In the genomic region with DNA sequence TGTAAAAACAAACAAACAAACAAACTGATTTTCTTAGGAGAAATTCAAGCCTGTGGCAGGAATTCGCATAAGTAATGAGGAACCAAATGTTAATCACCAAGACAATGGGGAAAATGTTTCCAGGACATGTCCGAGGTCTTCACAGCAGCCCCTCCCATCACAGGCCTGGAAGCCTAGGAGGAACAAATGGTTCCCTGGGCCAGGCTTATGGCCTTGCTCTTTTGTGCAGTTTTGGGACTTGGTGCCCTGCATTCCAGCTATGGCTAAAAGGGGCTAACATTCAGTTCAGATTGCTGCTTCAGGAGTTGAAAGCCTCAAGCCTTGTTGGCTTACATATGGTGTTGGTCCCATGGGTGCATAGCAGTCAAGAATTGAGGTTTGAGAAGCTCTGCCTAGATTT, we compare ENCODE assay signal across 24 cellular contexts.
"Had no signal": no experiment of that assay in that cellular context is flagged by ENCODE, and none has a peak within 500 bp of the region (broad histone marks: within the 10 kb centered on the region; RNA-seq: fewer than 3 reads in every experiment).

No MANE protein-coding gene starts in this region.

- H3K9me3 ChIP-seq: ovary, psoas muscle, right lobe of liver, sigmoid colon, testis, transverse colon, upper lobe of right lung, uterus had no signal

- H3K4me3 ChIP-seq: neural progenitor cell, ovary, psoas muscle, right lobe of liver, sigmoid colon, stomach, testis, tibial artery, transverse colon, upper lobe of right lung, uterus had no signal

- H3K79me2 ChIP-seq: parathyroid adenoma had no signal

- H3K4me2 ChIP-seq: neural progenitor cell had no signal

- H3K9ac ChIP-seq: neural progenitor cell, parathyroid adenoma had no signal

- H3K36me3 ChIP-seq: neural progenitor cell, ovary, right lobe of liver, sigmoid colon, stomach, tibial artery, transverse colon, upper lobe of right lung, uterus had no signal

- FAIRE-seq: small intestine had no signal

- H2AFZ ChIP-seq: neural progenitor cell, parathyroid adenoma had no signal

- H3K27me3 ChIP-seq: neural progenitor cell, ovary, right lobe of liver, sigmoid colon, stomach, testis, tibial artery, transverse colon, upper lobe of right lung, uterus had no signal

- DNase-seq: natural killer cell; occipital lobe; ovary; posterior cingulate gyrus; psoas muscle; right lobe of liver; sigmoid colon; small intestine; stimulated activated CD4-positive, alpha-beta T cell treated with anti-CD3 and anti-CD28 coated beads, Interleukin-15, amount 100 ng/mL, for 24 hours; stimulated activated CD4-positive, alpha-beta T cell treated with anti-CD3 and anti-CD28 coated beads, Interleukin-2, amount 100 ng/mL, for 24 hours; stimulated activated CD4-positive, alpha-beta T cell treated with anti-CD3 and anti-CD28 coated beads, Interleukin-2, amount 100 ng/mL, for 48 hours; stimulated activated CD4-positive, alpha-beta T cell treated with anti-CD3 and anti-CD28 coated beads, Interleukin-4, amount 100 ng/mL, for 24 hours; stimulated activated naive B cell treated with anti-CD40 and anti-IgM and Interleukin-4, amounts not matched to agents 10 μg/mL and 1 μg/mL and 100 μg/mL, for 72 hours; stimulated activated naive CD4-positive, alpha-beta T cell treated with Interleukin-2 at 50 U/mL for 16 hours; stomach; testis; tibial artery; transverse colon; upper lobe of right lung; uterus had no signal

- H3K27ac ChIP-seq: neural progenitor cell, ovary, parathyroid adenoma, psoas muscle, right lobe of liver, sigmoid colon, stomach, testis, tibial artery, transverse colon, upper lobe of right lung, uterus had no signal

- H3K4me1 ChIP-seq: neural progenitor cell, parathyroid adenoma, psoas muscle, right lobe of liver, sigmoid colon, stomach, testis, tibial artery, transverse colon, upper lobe of right lung, uterus had no signal

- ATAC-seq: natural killer cell; psoas muscle; right cardiac atrium; right lobe of liver; stimulated activated effector memory CD8-positive, alpha-beta T cell treated with anti-CD3 and anti-CD28 coated beads, Interleukin-12 subunit alpha, Interleukin-12 subunit beta, amount 100 ng/mL, for 72 hours; stimulated activated naive B cell treated with anti-CD40 and anti-IgM and Interleukin-4, amounts not matched to agents 10 μg/mL and 1 μg/mL and 100 μg/mL, for 72 hours; upper lobe of right lung had no signal
